8 cellular contexts compared by ENCODE assay signal in genomic region chr15:81024265-81024875, GRCh38. TPM values are rescaled to one million over a fixed set of nuclear protein-coding genes. Genes with fewer than 3 reads are reported as not detected.
DNase-seq lines count a peak whose midpoint lies in the region; ATAC-seq and TF ChIP-seq lines count a peak whose summit lies in the region.

No MANE protein-coding gene starts in this region.

- TF ChIP-seq CTCF in right lobe of liver (IDR thresholded peaks at IDR 0.05) = no peak
- no peak for TF ChIP-seq CTCF in upper lobe of left lung (IDR thresholded peaks at IDR 0.05)

- H3K9me3 ChIP-seq in right lobe of liver = no peaks in the 10 kb centered on the region
- no peaks in the 10 kb centered on the region for H3K9me3 ChIP-seq in upper lobe of left lung

- no peak for TF ChIP-seq POLR2A in right lobe of liver (IDR thresholded peaks at IDR 0.05)
- peak in 1 of 4 donors; percentile 16 for TF ChIP-seq POLR2A in upper lobe of left lung (IDR thresholded peaks at IDR 0.05)

- peak in 1 of 2 donors; percentile 3 for ATAC-seq in activated naive CD4-positive, alpha-beta T cell treated with anti-CD3 and anti-CD28 coated beads, Interleukin-2, amount 50 U/mL, for 72 hours
- ATAC-seq in right lobe of liver (peak; percentile 15 to 50 (median 26)), upper lobe of left lung (ENCODE audit: low FRiP score in 2 of 2) (peak; percentile 29 to 62), HG02642 (IDR thresholded peaks at IDR 0.05; ENCODE audit: poor library complexity, unreplicated experiment) (no peak)

- no peak overlapping the region for H3K4me3 Mint-ChIP-seq in activated naive CD4-positive, alpha-beta T cell treated with anti-CD3 and anti-CD28 coated beads, Interleukin-2, amount 10 ng/mL, durations not matched to agents 7 days and 5 days

- H3K9me3 Mint-ChIP-seq in activated naive CD4-positive, alpha-beta T cell treated with anti-CD3 and anti-CD28 coated beads, Interleukin-2, amount 10 ng/mL, durations not matched to agents 7 days and 5 days = no peaks in the 10 kb centered on the region
- peaks cover 0 to 4% of the 10 kb centered on the region in 2 donors for H3K9me3 Mint-ChIP-seq in activated naive CD4-positive, alpha-beta T cell treated with anti-CD3 and anti-CD28 coated beads, Interleukin-2, amount 50 U/mL, for 72 hours

- no peak for DNase-seq in activated naive CD4-positive, alpha-beta T cell treated with anti-CD3 and anti-CD28 coated beads, Interleukin-2, amount 10 ng/mL, durations not matched to agents 7 days and 5 days
- DNase-seq in activated naive CD4-positive, alpha-beta T cell (lab: John Stamatoyannopoulos, UW) = no peak
- DNase-seq in activated naive CD4-positive, alpha-beta T cell treated with anti-CD3 and anti-CD28 coated beads, Interleukin-2, amount 50 U/mL, for 72 hours (ENCODE audit: low spot score in 2 of 2) = no peak
- DNase-seq in right lobe of liver = no peak
- DNase-seq in upper lobe of left lung = peak in 1 of 2 donors; percentile 43
- no peak for DNase-seq in NCI-H2196 treated with DMSO at 0.1 percent for 48 hours (lab: John Stamatoyannopoulos, UW; ENCODE audit: unreplicated experiment)
- no peak for DNase-seq in NCI-H146 (lab: John Stamatoyannopoulos, UW)

- H3K27ac Mint-ChIP-seq in activated naive CD4-positive, alpha-beta T cell treated with anti-CD3 and anti-CD28 coated beads, Interleukin-2, amount 10 ng/mL, durations not matched to agents 7 days and 5 days = peak overlapping the region; percentile 34
- peak overlapping the region; percentile 79 to 81 for H3K27ac Mint-ChIP-seq in activated naive CD4-positive, alpha-beta T cell treated with anti-CD3 and anti-CD28 coated beads, Interleukin-2, amount 50 U/mL, for 72 hours

- H3K4me1 ChIP-seq in right lobe of liver (peaks cover 0 to 8% (median 2%) of the 10 kb centered on the region in 4 donors), upper lobe of left lung (peaks cover 8 to 31% (median 28%) of the 10 kb centered on the region in 4 donors)

- H3K36me3 Mint-ChIP-seq in activated naive CD4-positive, alpha-beta T cell treated with anti-CD3 and anti-CD28 coated beads, Interleukin-2, amount 10 ng/mL, durations not matched to agents 7 days and 5 days = no peaks in the 10 kb centered on the region
- peaks cover under 1 to 6% of the 10 kb centered on the region in 2 donors for H3K36me3 Mint-ChIP-seq in activated naive CD4-positive, alpha-beta T cell treated with anti-CD3 and anti-CD28 coated beads, Interleukin-2, amount 50 U/mL, for 72 hours

- WGBS in right lobe of liver (ENCODE audit: insufficient coverage, low coverage, low lambda C conversion rate, missing lambda C conversion rate) = 68% methylated on average over 9 of the region's 10 CpGs
- WGBS in upper lobe of left lung, 2 donors = 55 to 57% methylated on average over 10 of the region's 10 CpGs

- H3K36me3 ChIP-seq in right lobe of liver (no peaks in the 10 kb centered on the region), upper lobe of left lung (no peaks in the 10 kb centered on the region)

- H3K4me3 ChIP-seq in right lobe of liver (no peak overlapping the region), upper lobe of left lung (no peak overlapping the region)

- intact Hi-C loops in right lobe of liver (cut with DNase I) = no loop called here

- no peaks in the 10 kb centered on the region for H3K27me3 Mint-ChIP-seq in activated naive CD4-positive, alpha-beta T cell treated with anti-CD3 and anti-CD28 coated beads, Interleukin-2, amount 10 ng/mL, durations not matched to agents 7 days and 5 days

- H3K27ac ChIP-seq in right lobe of liver (peak overlapping the region; percentile 37 to 61 (median 49)), upper lobe of left lung (peak overlapping the region; percentile 65 to 75 (median 72))

- CTCF ChIA-PET in activated naive CD4-positive, alpha-beta T cell treated with anti-CD3 and anti-CD28 coated beads, Interleukin-2, amount 10 ng/mL, durations not matched to agents 7 days and 5 days (lab: Charles Lee) = interaction anchor here (1.0 to 1.1 kb wide), 2 partner anchors 242 to 251 kb away, joined by 3 to 4 read pairs; no protein-coding TSS in a partner anchor

- no peak for TF ChIP-seq EP300 in upper lobe of left lung (IDR thresholded peaks at IDR 0.05)

- H3K27me3 ChIP-seq in right lobe of liver (no peaks in the 10 kb centered on the region), upper lobe of left lung (no peaks in the 10 kb centered on the region)

- peaks cover 23% of the 10 kb centered on the region for H3K4me1 Mint-ChIP-seq in activated naive CD4-positive, alpha-beta T cell treated with anti-CD3 and anti-CD28 coated beads, Interleukin-2, amount 10 ng/mL, durations not matched to agents 7 days and 5 days

RNA-seq across cellular contexts. Expression of gene TLNRD1, which starts 23.6 kb away (rescaled TPM):
- total RNA-seq in activated naive CD4-positive, alpha-beta T cell treated with anti-CD3 and anti-CD28 coated beads, Interleukin-2, amount 50 U/mL, for 72 hours = 10 to 100 TPM in 1 of 2 donors, 1 to 10 TPM in 1; 9.4 to 15.7 TPM
- total RNA-seq in right lobe of liver = 1 to 10 TPM; 3.0 to 7.4 (median 5.5) TPM
- 10 to 100 TPM; 23.0 to 55.7 (median 36.0) TPM for total RNA-seq in upper lobe of left lung

RNA-seq across cellular contexts. Expression of gene MESD, which starts 34.8 kb away (rescaled TPM):
- 10 to 100 TPM; 15.8 to 21.8 TPM for total RNA-seq in activated naive CD4-positive, alpha-beta T cell treated with anti-CD3 and anti-CD28 coated beads, Interleukin-2, amount 50 U/mL, for 72 hours
- total RNA-seq in right lobe of liver = 10 to 100 TPM; 10.8 to 16.7 (median 14.6) TPM
- 10 to 100 TPM; 18.2 to 35.6 (median 23.5) TPM for total RNA-seq in upper lobe of left lung
